ENCODE assay signal across 8 cellular contexts in genomic region chr16:84735846-84736586, GRCh38. TPM values are rescaled to one million over a fixed set of nuclear protein-coding genes. Genes with fewer than 3 reads are reported as not detected.
DNase-seq lines count a peak whose midpoint lies in the region; ATAC-seq and TF ChIP-seq lines count a peak whose summit lies in the region.

No MANE protein-coding gene starts in this region.

- H3K9me3 ChIP-seq in hepatocyte (ENCODE audit: low read depth) = no peaks in the 10 kb centered on the region

- H4K20me1 ChIP-seq in hepatocyte (ENCODE audit: insufficient read depth, poor library complexity, severe bottlenecking) = peaks cover 22% of the 10 kb centered on the region

- CTCF ChIA-PET in GM10248 (lab: Yijun Ruan, JAX) = interaction anchor here (0.9 to 13.9 kb wide), 6 partner anchors 11 to 139 kb away, joined by 3 to 202 read pairs (median 6); no protein-coding TSS in a partner anchor

- POLR2A ChIA-PET in GM10248 (lab: Yijun Ruan, JAX) = no interaction called here

- 81% methylated on average over 17 of the region's 17 CpGs for WGBS in hepatocyte (ENCODE audit: low lambda C conversion rate, missing lambda C conversion rate)

- no peaks in the 10 kb centered on the region for H3K9me2 ChIP-seq in hepatocyte (replicated peaks; ENCODE audit: insufficient read depth)

- no peak for ATAC-seq in GM19328 (IDR thresholded peaks at IDR 0.05; ENCODE audit: unreplicated experiment)

- no peaks in the 10 kb centered on the region for H3K27me3 ChIP-seq in hepatocyte

- H3K79me2 ChIP-seq in hepatocyte = peaks cover 95% of the 10 kb centered on the region

- H2AFZ ChIP-seq in hepatocyte = no peak overlapping the region

- peak overlapping the region; percentile 77 for H3K27ac ChIP-seq in C4-2B
- peak overlapping the region; percentile 34 for H3K27ac ChIP-seq in hepatocyte
- H3K27ac ChIP-seq in coronary artery = no peak overlapping the region

- peaks cover 28% of the 10 kb centered on the region for H3K4me1 ChIP-seq in hepatocyte (ENCODE audit: insufficient read depth)

- TF ChIP-seq CTCF in C4-2B (conservative IDR thresholded peaks at IDR 0.05) (peak; percentile 36), hepatocyte (IDR thresholded peaks at IDR 0.05; ENCODE audit: poor library complexity) (no peak), GM10248 (IDR thresholded peaks at IDR 0.05; ENCODE audit: control extremely low read depth, extremely low read depth, low read depth, missing control alignments) (no peak), coronary artery (IDR thresholded peaks at IDR 0.05) (no peak)

- no peak overlapping the region for H3K4me2 ChIP-seq in hepatocyte

- H3K4me3 ChIP-seq in hepatocyte = no peak overlapping the region
- H3K4me3 ChIP-seq in coronary artery = no peak overlapping the region

- DNase-seq in NCI-H1092 (lab: John Stamatoyannopoulos, UW) (peak; percentile 49), hepatocyte (ENCODE audit: low spot score) (no peak), NCI-H82 (lab: John Stamatoyannopoulos, UW) (no peak), GM10248 (ENCODE audit: extremely low spot score) (no peak), coronary artery (ENCODE audit: low spot score) (no peak)
- DNase-seq in activated CD8-positive, alpha-beta memory T cell treated with anti-CD3 and anti-CD28 coated beads, Interleukin-2, amount 50 U/mL, for 4 hours = peak; percentile 44

- no peaks in the 10 kb centered on the region for H3K36me3 ChIP-seq in hepatocyte (replicated peaks; ENCODE audit: insufficient read depth, low read depth)

RNA-seq across cellular contexts. Expression of gene USP10, which starts 36.2 kb away (rescaled TPM):
- total RNA-seq in hepatocyte = 50.3 and 53.1 TPM in 2 replicates
- polyA plus RNA-seq in hepatocyte = 54.8 and 62.4 TPM in 2 replicates

Comparison
In these comparisons a context has a peak if more than half of its experiments do, and no peak if none do; other contexts are left out.
1. H3K27ac ChIP-seq: peak in C4-2B (single experiment) and hepatocyte (single experiment); none in coronary artery (0 of 2).
2. DNase-seq: peak in NCI-H1092 (single experiment) and activated CD8-positive, alpha-beta memory T cell treated with anti-CD3 and anti-CD28 coated beads, Interleukin-2, amount 50 U/mL, for 4 hours (single experiment); none in hepatocyte (single experiment), NCI-H82 (single experiment), GM10248 (single experiment) and coronary artery (single experiment).